ENCODE assay signal across 32 cellular contexts in genomic region chr10:133209117-133209516, GRCh38. TPM values are rescaled to one million over a fixed set of nuclear protein-coding genes. Genes with fewer than 3 reads are reported as not detected.
"Had no signal": no experiment of that assay in that cellular context is flagged by ENCODE, and none has a peak within 500 bp of the region (broad histone marks: within the 10 kb centered on the region; RNA-seq: fewer than 3 reads in every experiment).

No MANE protein-coding gene starts in this region.

- H3K27ac Mint-ChIP-seq: mesothelial cell of epicardium; naive B cell; natural killer cell; nephron progenitor cell; neural progenitor cell; progenitor cell of endocrine pancreas; stimulated activated effector memory CD8-positive, alpha-beta T cell treated with anti-CD3 and anti-CD28 coated beads, Interleukin-12 subunit alpha, Interleukin-12 subunit beta, amount 100 ng/mL, for 72 hours; stimulated activated naive CD8-positive, alpha-beta T cell treated with anti-CD3 and anti-CD28 coated beads, Interleukin-15, Interleukin-2, amounts not matched to agents 100 ng/mL and 50 ng/mL, for 24 hours; type B pancreatic cell had no signal

- H3K4me2 ChIP-seq: neural progenitor cell had no signal

- ATAC-seq: left colon; left lung; right cardiac atrium; stimulated activated effector memory CD8-positive, alpha-beta T cell treated with anti-CD3 and anti-CD28 coated beads, Interleukin-12 subunit alpha, Interleukin-12 subunit beta, amount 100 ng/mL, for 72 hours had no signal

- H3K4me1 ChIP-seq: left lung, neural progenitor cell, sigmoid colon, spleen, tibial artery had no signal

- H3K9ac ChIP-seq: neural progenitor cell had no signal

- H3K4me3 Mint-ChIP-seq: mesothelial cell of epicardium; naive B cell; natural killer cell; nephron progenitor cell; neural progenitor cell; stimulated activated effector memory CD8-positive, alpha-beta T cell treated with anti-CD3 and anti-CD28 coated beads, Interleukin-12 subunit alpha, Interleukin-12 subunit beta, amount 100 ng/mL, for 72 hours; stimulated activated naive CD8-positive, alpha-beta T cell treated with anti-CD3 and anti-CD28 coated beads, Interleukin-15, Interleukin-2, amounts not matched to agents 100 ng/mL and 50 ng/mL, for 24 hours; type B pancreatic cell had no signal

- H3K27me3 Mint-ChIP-seq: progenitor cell of endocrine pancreas; stimulated activated naive CD8-positive, alpha-beta T cell treated with anti-CD3 and anti-CD28 coated beads, Interleukin-15, Interleukin-2, amounts not matched to agents 100 ng/mL and 50 ng/mL, for 24 hours; type B pancreatic cell had no signal

- H3K27me3 ChIP-seq: neural progenitor cell, ovary had no signal

- H3K36me3 Mint-ChIP-seq: mesothelial cell of epicardium; naive B cell; natural killer cell; neural progenitor cell; stimulated activated effector memory CD8-positive, alpha-beta T cell treated with anti-CD3 and anti-CD28 coated beads, Interleukin-12 subunit alpha, Interleukin-12 subunit beta, amount 100 ng/mL, for 72 hours; type B pancreatic cell had no signal

- H3K4me3 ChIP-seq: left lung, lung, neural progenitor cell, ovary, sigmoid colon, spleen, suprapubic skin, thoracic aorta, tibial artery had no signal

- H3K4me1 Mint-ChIP-seq: mesothelial cell of epicardium had no signal

- H3K36me3 ChIP-seq: left lung, neural progenitor cell, ovary, sigmoid colon, spleen, suprapubic skin, thoracic aorta, tibial artery had no signal

- H3K9me3 ChIP-seq: left lung, ovary, sigmoid colon, spleen, suprapubic skin, thoracic aorta, tibial artery had no signal

- H3K9me3 Mint-ChIP-seq: mesothelial cell of epicardium; natural killer cell; nephron progenitor cell; neural progenitor cell; stimulated activated effector memory CD8-positive, alpha-beta T cell treated with anti-CD3 and anti-CD28 coated beads, Interleukin-12 subunit alpha, Interleukin-12 subunit beta, amount 100 ng/mL, for 72 hours; stimulated activated naive CD8-positive, alpha-beta T cell treated with anti-CD3 and anti-CD28 coated beads, Interleukin-15, Interleukin-2, amounts not matched to agents 100 ng/mL and 50 ng/mL, for 24 hours; type B pancreatic cell had no signal

- FAIRE-seq: keratinocyte, small intestine had no signal

- DNase-seq: hippocampal formation; left colon; mesendoderm; naive B cell; natural killer cell; nephron progenitor cell; sigmoid colon; small intestine; spleen; stimulated activated CD4-positive, alpha-beta T cell treated with anti-CD3 and anti-CD28 coated beads, Interleukin-4, amount 100 ng/mL, for 24 hours; stimulated activated naive CD4-positive, alpha-beta T cell; tibial artery had no signal

- H2AFZ ChIP-seq: neural progenitor cell had no signal

- H3K27ac ChIP-seq: left lung, neural progenitor cell, ovary, sigmoid colon, spleen, suprapubic skin, thoracic aorta, tibial artery had no signal

RNA-seq across cellular contexts. Expression of gene UTF1, which starts 20.9 kb away (rescaled TPM):
- total RNA-seq: left colon, left lung, liver, mesothelial cell of epicardium, mononuclear cell, omental fat pad, progenitor cell of endocrine pancreas, pulmonary artery endothelial cell, renal cortical epithelial cell, right cardiac atrium, sigmoid colon, subcutaneous adipose tissue, suprapubic skin, thoracic aorta, ureter had no signal
- polyA plus RNA-seq: keratinocyte, liver, right cardiac atrium, sigmoid colon, small intestine had no signal

RNA-seq across cellular contexts. Expression of gene VENTX, which starts 28.5 kb away (rescaled TPM):
- total RNA-seq: pulmonary artery endothelial cell, renal cortical epithelial cell had no signal
- polyA plus RNA-seq: keratinocyte had no signal

RNA-seq across cellular contexts. Expression of gene KNDC1, which starts 49.1 kb away (rescaled TPM):
- total RNA-seq: pulmonary artery endothelial cell, subcutaneous adipose tissue had no signal
